Comparison of ENCODE assay signal across 8 cellular contexts in the genomic region with DNA sequence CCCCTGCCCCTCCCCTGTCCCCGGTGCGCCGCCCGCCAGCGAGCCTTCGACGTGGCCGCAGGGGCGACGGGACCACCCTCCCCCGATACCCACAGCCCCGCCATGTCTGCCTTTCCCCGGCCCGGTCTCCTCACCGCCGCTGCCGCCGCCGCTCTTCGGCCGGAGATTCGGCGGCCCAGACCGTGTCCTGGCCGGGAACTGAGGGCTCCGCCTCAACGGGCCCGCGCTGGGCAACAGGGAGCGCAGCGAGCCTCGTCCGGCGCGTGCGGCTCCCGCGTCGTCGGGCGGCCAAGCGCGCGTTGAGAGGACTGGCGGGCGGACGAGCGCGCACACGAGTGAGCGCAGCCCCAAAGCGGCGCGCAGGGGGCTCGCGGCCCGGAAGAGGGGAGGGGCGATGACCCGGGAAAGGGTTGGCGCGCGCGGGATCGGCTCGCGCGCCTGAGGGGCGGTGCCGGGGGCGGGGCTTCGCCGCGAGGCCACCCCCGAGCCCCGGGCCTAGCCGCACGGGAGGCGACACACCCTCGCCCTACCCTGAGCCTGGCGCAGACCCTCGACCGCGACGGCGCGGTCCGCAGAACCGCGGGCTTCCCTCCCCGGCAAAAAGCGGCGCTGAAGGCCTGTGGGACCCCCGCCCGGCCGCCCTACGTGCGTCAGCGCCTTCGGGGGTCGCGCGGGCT. TPM values are rescaled to one million over a fixed set of nuclear protein-coding genes. Genes with fewer than 3 reads are reported as not detected.
A peak's percentile ranks its signal among the peaks of the same experiment; 100 is the strongest.
DNase-seq lines count a peak whose midpoint lies in the region; ATAC-seq and TF ChIP-seq lines count a peak whose summit lies in the region.

A gene with protein sequence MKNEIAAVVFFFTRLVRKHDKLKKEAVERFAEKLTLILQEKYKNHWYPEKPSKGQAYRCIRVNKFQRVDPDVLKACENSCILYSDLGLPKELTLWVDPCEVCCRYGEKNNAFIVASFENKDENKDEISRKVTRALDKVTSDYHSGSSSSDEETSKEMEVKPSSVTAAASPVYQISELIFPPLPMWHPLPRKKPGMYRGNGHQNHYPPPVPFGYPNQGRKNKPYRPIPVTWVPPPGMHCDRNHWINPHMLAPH (minus strand): TSS at position 337 of the 677 bp plus-strand sequence. CDS start 3,757 bp downstream, outside the sequence.

- peak; percentile 86 for ATAC-seq in GM21381 (IDR thresholded peaks at IDR 0.05; ENCODE audit: unreplicated experiment)
- ATAC-seq in natural killer cell, result peak; percentile 77 to 93 (median 85)

- H3K4me1 Mint-ChIP-seq in activated T-helper 1 cell treated with anti-CD3 and anti-CD28 coated beads, Interleukin-12 subunit alpha, Interleukin-12 subunit beta, Interleukin-2, Interleukin-4 antibody, amounts not matched to agents 30 ng/mL and 10 ng/mL and 1 ng/mL, durations not matched to agents 14 hours and 24 hours and 36 hours (ENCODE audit: low read depth), result peaks cover 56% of the 10 kb centered on the region
- peaks cover 12 to 23% of the 10 kb centered on the region in 2 donors for H3K4me1 Mint-ChIP-seq in natural killer cell

- TF ChIP-seq CTCF in fibroblast of mammary gland (conservative IDR thresholded peaks at IDR 0.05; ENCODE audit: control insufficient read depth, insufficient read depth, low read depth, low read length) (no peak), natural killer cell (IDR thresholded peaks at IDR 0.05) (no peak)

- H3K27ac Mint-ChIP-seq in activated T-helper 1 cell treated with anti-CD3 and anti-CD28 coated beads, Interleukin-12 subunit alpha, Interleukin-12 subunit beta, Interleukin-2, Interleukin-4 antibody, amounts not matched to agents 30 ng/mL and 10 ng/mL and 1 ng/mL, durations not matched to agents 14 hours and 24 hours and 36 hours, result peak within 1 kb of the TSS; percentile 97
- peak within 1 kb of the TSS; percentile 91 to 99 for H3K27ac Mint-ChIP-seq in natural killer cell

- no peaks in the 10 kb centered on the region for H3K9me3 Mint-ChIP-seq in activated T-helper 1 cell treated with anti-CD3 and anti-CD28 coated beads, Interleukin-12 subunit alpha, Interleukin-12 subunit beta, Interleukin-2, Interleukin-4 antibody, amounts not matched to agents 30 ng/mL and 10 ng/mL and 1 ng/mL, durations not matched to agents 14 hours and 24 hours and 36 hours
- no peaks in the 10 kb centered on the region for H3K9me3 Mint-ChIP-seq in natural killer cell

- no peaks in the 10 kb centered on the region for H3K27me3 Mint-ChIP-seq in activated T-helper 1 cell treated with anti-CD3 and anti-CD28 coated beads, Interleukin-12 subunit alpha, Interleukin-12 subunit beta, Interleukin-2, Interleukin-4 antibody, amounts not matched to agents 30 ng/mL and 10 ng/mL and 1 ng/mL, durations not matched to agents 14 hours and 24 hours and 36 hours (ENCODE audit: insufficient read depth)
- no peaks in the 10 kb centered on the region for H3K27me3 Mint-ChIP-seq in natural killer cell (ENCODE audit: low read depth in 2 of 2)

- peak; percentile 37 for DNase-seq in DMS 273 treated with DMSO at 0.1 percent for 48 hours (lab: John Stamatoyannopoulos, UW)
- peak in 72 of 76 experiments; percentile 15 to 88 (median 76) for DNase-seq in HUDEP-2 (lab: John Stamatoyannopoulos, UW; ENCODE audit: unreplicated experiment in 76 of 76)
- peak; percentile 75 for DNase-seq in RKO (ENCODE audit: low spot score)
- peak; percentile 82 for DNase-seq in activated T-helper 1 cell treated with anti-CD3 and anti-CD28 coated beads, Interleukin-12 subunit alpha, Interleukin-12 subunit beta, Interleukin-2, Interleukin-4 antibody, amounts not matched to agents 30 ng/mL and 10 ng/mL and 1 ng/mL, durations not matched to agents 14 hours and 24 hours and 36 hours (ENCODE audit: low spot score)
- peak; percentile 68 for DNase-seq in fibroblast of mammary gland (ENCODE audit: low read depth)
- peak; percentile 80 for DNase-seq in natural killer cell
- peak; percentile 56 to 84 (median 70) for DNase-seq in stimulated activated naive CD4-positive, alpha-beta T cell (lab: John Stamatoyannopoulos, UW)

- H3K4me3 Mint-ChIP-seq in activated T-helper 1 cell treated with anti-CD3 and anti-CD28 coated beads, Interleukin-12 subunit alpha, Interleukin-12 subunit beta, Interleukin-2, Interleukin-4 antibody, amounts not matched to agents 30 ng/mL and 10 ng/mL and 1 ng/mL, durations not matched to agents 14 hours and 24 hours and 36 hours, result peak within 1 kb of the TSS; percentile 88
- peak within 1 kb of the TSS; percentile 95 for H3K4me3 Mint-ChIP-seq in natural killer cell

- intact Hi-C loops in activated T-helper 1 cell treated with anti-CD3 and anti-CD28 coated beads, Interleukin-12 subunit alpha, Interleukin-12 subunit beta, Interleukin-2, Interleukin-4 antibody, amounts not matched to agents 30 ng/mL and 10 ng/mL and 1 ng/mL, durations not matched to agents 14 hours and 24 hours and 36 hours (cut with micrococcal nuclease), result loop anchor here (5.0 kb wide), 2 partner anchors 65 to 1880 kb away; no protein-coding TSS in a partner anchor
- intact Hi-C loops in natural killer cell (cut with micrococcal nuclease), result loop anchor here (2.0 to 5.0 kb wide), 2 partner anchors 170 to 206 kb away; a partner anchor contains a TSS

- peak within 1 kb of the TSS; percentile 74 for H3K4me3 ChIP-seq in fibroblast of mammary gland (ENCODE audit: control insufficient read depth, low read depth, low read length)

- H3K36me3 Mint-ChIP-seq in activated T-helper 1 cell treated with anti-CD3 and anti-CD28 coated beads, Interleukin-12 subunit alpha, Interleukin-12 subunit beta, Interleukin-2, Interleukin-4 antibody, amounts not matched to agents 30 ng/mL and 10 ng/mL and 1 ng/mL, durations not matched to agents 14 hours and 24 hours and 36 hours (ENCODE audit: low read depth), result peaks cover 30% of the 10 kb centered on the region
- no peaks in the 10 kb centered on the region for H3K36me3 Mint-ChIP-seq in natural killer cell

RNA-seq across cellular contexts. Expression of the gene that starts here (rescaled TPM):
- total RNA-seq in activated T-helper 1 cell treated with anti-CD3 and anti-CD28 coated beads, Interleukin-12 subunit alpha, Interleukin-12 subunit beta, Interleukin-2, Interleukin-4 antibody, amounts not matched to agents 30 ng/mL and 10 ng/mL and 1 ng/mL, durations not matched to agents 14 hours and 24 hours and 36 hours, result 83.6 and 96.2 TPM in 2 replicates
- total RNA-seq in natural killer cell, result 10 to 100 TPM; 57.5 to 88.8 (median 70.9) TPM

Comparison
In these comparisons a context has a peak if more than half of its experiments do, and no peak if none do; other contexts are left out.
1. Peak in every context shown above with its lines: DNase-seq, ATAC-seq and H3K4me3 ChIP-seq.